25 cellular contexts compared by ENCODE assay signal in genomic region chr17:13646969-13647368, GRCh38. TPM values are rescaled to one million over a fixed set of nuclear protein-coding genes. Genes with fewer than 3 reads are reported as not detected.
"Had no signal": no experiment of that assay in that cellular context is flagged by ENCODE, and none has a peak within 500 bp of the region (broad histone marks: within the 10 kb centered on the region; RNA-seq: fewer than 3 reads in every experiment).

No MANE protein-coding gene starts in this region.

- H3K4me3 ChIP-seq: ascending aorta, cardiac muscle cell had no signal

- H3K4me1 Mint-ChIP-seq: activated CD4-positive, alpha-beta T cell treated with anti-CD3 and anti-CD28 coated beads, Interleukin-2, amount 10 ng/mL, durations not matched to agents 7 days and 5 days; activated naive CD8-positive, alpha-beta T cell treated with anti-CD3 and anti-CD28 coated beads, Interleukin-2, amount 50 U/mL, for 24 hours; T-helper 17 cell had no signal

- FAIRE-seq: TTC549 had no signal

- H3K27ac Mint-ChIP-seq: activated CD4-positive, alpha-beta memory T cell treated with anti-CD3 and anti-CD28 coated beads for 36 hours; activated CD4-positive, alpha-beta T cell treated with anti-CD3 and anti-CD28 coated beads, Interleukin-2, amount 10 ng/mL, durations not matched to agents 7 days and 5 days; activated naive CD4-positive, alpha-beta T cell treated with anti-CD3 and anti-CD28 coated beads, Interleukin-2, amount 50 U/mL, for 72 hours; activated naive CD8-positive, alpha-beta T cell treated with anti-CD3 and anti-CD28 coated beads, Interleukin-2, amount 50 U/mL, for 24 hours; brain; T-helper 17 cell had no signal

- H3K9me3 ChIP-seq: ascending aorta had no signal

- H3K9me3 Mint-ChIP-seq: activated CD4-positive, alpha-beta memory T cell treated with anti-CD3 and anti-CD28 coated beads for 36 hours; activated CD4-positive, alpha-beta T cell treated with anti-CD3 and anti-CD28 coated beads, Interleukin-2, amount 10 ng/mL, durations not matched to agents 7 days and 5 days; activated naive CD4-positive, alpha-beta T cell treated with anti-CD3 and anti-CD28 coated beads, Interleukin-2, amount 50 U/mL, for 72 hours; activated naive CD8-positive, alpha-beta T cell treated with anti-CD3 and anti-CD28 coated beads, Interleukin-2, amount 50 U/mL, for 24 hours; activated T-cell treated with anti-CD3 and anti-CD28 coated beads, Interleukin-2, amount 50 U/mL, for 4 hours; brain had no signal

- H3K27me3 Mint-ChIP-seq: activated CD4-positive, alpha-beta memory T cell treated with anti-CD3 and anti-CD28 coated beads for 36 hours; activated CD4-positive, alpha-beta T cell treated with anti-CD3 and anti-CD28 coated beads, Interleukin-2, amount 10 ng/mL, durations not matched to agents 7 days and 5 days had no signal

- H3K27ac ChIP-seq: ascending aorta, cardiac muscle cell, VCaP had no signal

- DNase-seq: activated CD4-positive, alpha-beta memory T cell treated with anti-CD3 and anti-CD28 coated beads for 36 hours; activated CD4-positive, alpha-beta T cell treated with anti-CD3 and anti-CD28 coated beads, Interleukin-2, amount 10 ng/mL, durations not matched to agents 7 days and 5 days; activated CD4-positive, CD25-positive, alpha-beta regulatory T cell; activated CD8-positive, alpha-beta memory T cell treated with anti-CD3 and anti-CD28 coated beads for 24 hours; activated effector memory CD4-positive, alpha-beta T cell treated with anti-CD3 and anti-CD28 coated beads, Interleukin-2, amount 50 U/mL, for 16 hours; activated naive CD4-positive, alpha-beta T cell treated with Interleukin-2 at 50 U/mL for 16 hours; activated naive CD8-positive, alpha-beta T cell treated with anti-CD3 and anti-CD28 coated beads, Interleukin-2, amount 50 U/mL, for 24 hours; activated T-cell treated with anti-CD3 and anti-CD28 coated beads, Interleukin-2, amount 50 U/mL, for 4 hours; amniotic stem cell; Karpas-422; MM.1S; NCI-H1105 treated with DMSO at 0.1 percent for 48 hours; NCI-H1436 treated with DMSO at 0.1 percent for 48 hours; NCI-H187; NCI-H2081; PC-3; SHP77 treated with DMSO at 0.1 percent for 48 hours; T-helper 17 cell; T-helper 9 cell had no signal

- H3K36me3 Mint-ChIP-seq: activated CD4-positive, alpha-beta memory T cell treated with anti-CD3 and anti-CD28 coated beads for 36 hours; activated naive CD4-positive, alpha-beta T cell treated with anti-CD3 and anti-CD28 coated beads, Interleukin-2, amount 50 U/mL, for 72 hours; brain had no signal

- H3K36me3 ChIP-seq: ascending aorta, cardiac muscle cell had no signal

- H3K4me3 Mint-ChIP-seq: activated CD4-positive, alpha-beta memory T cell treated with anti-CD3 and anti-CD28 coated beads for 36 hours; activated CD4-positive, alpha-beta T cell treated with anti-CD3 and anti-CD28 coated beads, Interleukin-2, amount 10 ng/mL, durations not matched to agents 7 days and 5 days; activated naive CD8-positive, alpha-beta T cell treated with anti-CD3 and anti-CD28 coated beads, Interleukin-2, amount 50 U/mL, for 24 hours; activated T-cell treated with anti-CD3 and anti-CD28 coated beads, Interleukin-2, amount 50 U/mL, for 4 hours; brain; T-helper 17 cell had no signal

- ATAC-seq: activated naive CD4-positive, alpha-beta T cell treated with anti-CD3 and anti-CD28 coated beads, Interleukin-2, amount 50 U/mL, for 72 hours; activated naive CD8-positive, alpha-beta T cell treated with anti-CD3 and anti-CD28 coated beads, Interleukin-2, amount 50 U/mL, for 24 hours; activated T-cell treated with anti-CD3 and anti-CD28 coated beads, Interleukin-2, amount 50 U/mL, for 4 hours; PC-3; T-helper 17 cell had no signal

- H3K27me3 ChIP-seq: ascending aorta, cardiac muscle cell had no signal

- H3K4me1 ChIP-seq: ascending aorta had no signal

RNA-seq across cellular contexts. Expression of gene HS3ST3A1, which starts 45.2 kb away (rescaled TPM):
- total RNA-seq: activated naive CD4-positive, alpha-beta T cell treated with anti-CD3 and anti-CD28 coated beads, Interleukin-2, amount 50 U/mL, for 72 hours; ascending aorta had no signal
